In genomic region chr6:14676977-14677781, GRCh38 we compare ENCODE assay signal across 17 cellular contexts.
A peak's percentile ranks its signal among the peaks of the same experiment; 100 is the strongest.
DNase-seq lines count a peak whose midpoint lies in the region; ATAC-seq and TF ChIP-seq lines count a peak whose summit lies in the region.
"Had no signal": no experiment of that assay in that cellular context is flagged by ENCODE, and none has a peak within 500 bp of the region (broad histone marks: within the 10 kb centered on the region; RNA-seq: fewer than 3 reads in every experiment).

No MANE protein-coding gene starts in this region.

- no peaks in the 10 kb centered on the region for H3K36me3 ChIP-seq in H7 (replicated peaks; ENCODE audit: control insufficient read depth, insufficient read depth, low read length)
- H3K36me3 ChIP-seq in prostate gland: no peaks in the 10 kb centered on the region
- H3K36me3 ChIP-seq: BLaER1 treated with 17β-estradiol and CSF1 and Interleukin-3, amounts not matched to agents 10 nM and 100 nM had no signal

- 96% methylated on average over 19 of the region's 19 CpGs for WGBS in prostate gland

- no peak for TF ChIP-seq POLR2A in prostate gland (IDR thresholded peaks at IDR 0.05)

- H3K9me3 ChIP-seq in T-helper 17 cell (ENCODE audit: control insufficient read depth, low read length, poor library complexity, severe bottlenecking) (no peaks in the 10 kb centered on the region), prostate gland (no peaks in the 10 kb centered on the region)

- H3K27me3 ChIP-seq in H7 (ENCODE audit: control insufficient read depth, insufficient read depth, low read length): no peaks in the 10 kb centered on the region
- no peaks in the 10 kb centered on the region for H3K27me3 ChIP-seq in prostate gland (replicated peaks; ENCODE audit: insufficient read depth)
- H3K27me3 ChIP-seq: BLaER1 treated with 17β-estradiol and CSF1 and Interleukin-3, amounts not matched to agents 10 nM and 100 nM had no signal

- H3K9me3 Mint-ChIP-seq in chondrocyte (ENCODE audit: low read depth) (peaks cover 3% of the 10 kb centered on the region), naive B cell (peaks cover 0 to 8% (median 0%) of the 10 kb centered on the region in 7 donors)
- H3K9me3 Mint-ChIP-seq: CD8-positive, alpha-beta T cell; H9 had no signal

- DNase-seq in H7: peak; percentile 52
- DNase-seq in T-helper 17 cell: no peak
- DNase-seq in chondrocyte (ENCODE audit: low spot score): no peak
- DNase-seq in naive B cell: no peak
- no peak for DNase-seq in prostate gland (ENCODE audit: low spot score)
- no peak for DNase-seq in NCI-H345 (lab: John Stamatoyannopoulos, UW)
- no peak for DNase-seq in left cardiac atrium
- DNase-seq: CD8-positive, alpha-beta T cell; H9; NCI-H1105; NCI-H2081; NCI-H2171 treated with DMSO at 0.1 percent for 48 hours; OCI-M1; SHP77 had no signal

- ATAC-seq in T-helper 17 cell: no peak
- ATAC-seq in naive B cell (ENCODE audit: low read depth in 2 of 2): no peak
- no peak for ATAC-seq in HG02763 (IDR thresholded peaks at IDR 0.05; ENCODE audit: unreplicated experiment)
- no peak for ATAC-seq in left cardiac atrium
- ATAC-seq: CD8-positive, alpha-beta T cell had no signal

- no peaks in the 10 kb centered on the region for H3K4me1 ChIP-seq in prostate gland (replicated peaks)

- no peak overlapping the region for H3K4me3 ChIP-seq in H7 (ENCODE audit: insufficient read depth, low read depth, low read length)
- H3K4me3 ChIP-seq in prostate gland: no peak overlapping the region
- H3K4me3 ChIP-seq: BLaER1 treated with 17β-estradiol and CSF1 and Interleukin-3, amounts not matched to agents 10 nM and 100 nM; SK-N-MC had no signal

- peaks cover 7% of the 10 kb centered on the region for H3K4me1 Mint-ChIP-seq in T-helper 17 cell
- H3K4me1 Mint-ChIP-seq in chondrocyte (ENCODE audit: low read depth): peaks cover 11% of the 10 kb centered on the region
- peaks cover 12 to 49% (median 39%) of the 10 kb centered on the region in 3 donors for H3K4me1 Mint-ChIP-seq in naive B cell

- TF ChIP-seq CTCF in chondrocyte (IDR thresholded peaks at IDR 0.05): no peak
- no peak for TF ChIP-seq CTCF in prostate gland (IDR thresholded peaks at IDR 0.05)

- H3K27ac Mint-ChIP-seq in T-helper 17 cell (peak overlapping the region; percentile 6), chondrocyte (ENCODE audit: unreplicated experiment) (peak overlapping the region; percentile 68), naive B cell (peak overlapping the region in 4 of 6 donors; percentile 28 to 87 (median 68))
- H3K27ac Mint-ChIP-seq: CD8-positive, alpha-beta T cell had no signal

- H3K36me3 Mint-ChIP-seq in T-helper 17 cell (ENCODE audit: low read depth): no peaks in the 10 kb centered on the region
- no peaks in the 10 kb centered on the region for H3K36me3 Mint-ChIP-seq in chondrocyte (ENCODE audit: low read depth)
- H3K36me3 Mint-ChIP-seq in naive B cell: peaks cover 0 to 5% of the 10 kb centered on the region in 2 donors
- H3K36me3 Mint-ChIP-seq: CD8-positive, alpha-beta T cell had no signal

- H3K27me3 Mint-ChIP-seq in T-helper 17 cell (no peaks in the 10 kb centered on the region), chondrocyte (ENCODE audit: low read depth) (no peaks in the 10 kb centered on the region), naive B cell (no peaks in the 10 kb centered on the region)

- intact Hi-C loops in prostate gland (cut with DNase I): no loop called here
- intact Hi-C loops in left cardiac atrium (cut with DNase I): no loop called here

- H3K4me3 Mint-ChIP-seq in T-helper 17 cell (no peak overlapping the region), chondrocyte (ENCODE audit: unreplicated experiment) (no peak overlapping the region), naive B cell (peak overlapping the region in 1 of 8 donors; percentile 45)
- H3K4me3 Mint-ChIP-seq: CD8-positive, alpha-beta T cell; H9 had no signal

- no peak overlapping the region for H3K27ac ChIP-seq in prostate gland
- H3K27ac ChIP-seq: BLaER1 treated with 17β-estradiol and CSF1 and Interleukin-3, amounts not matched to agents 10 nM and 100 nM; SK-N-MC had no signal

Comparison
In these comparisons a context has a peak if more than half of its experiments do, and no peak if none do; other contexts are left out.
1. H3K27ac Mint-ChIP-seq: peak in every context shown above with its lines; median percentile 68 in chondrocyte; 68 in naive B cell; 6 in T-helper 17 cell.